Comparison of ENCODE assay signal across 8 cellular contexts in the genomic region with DNA sequence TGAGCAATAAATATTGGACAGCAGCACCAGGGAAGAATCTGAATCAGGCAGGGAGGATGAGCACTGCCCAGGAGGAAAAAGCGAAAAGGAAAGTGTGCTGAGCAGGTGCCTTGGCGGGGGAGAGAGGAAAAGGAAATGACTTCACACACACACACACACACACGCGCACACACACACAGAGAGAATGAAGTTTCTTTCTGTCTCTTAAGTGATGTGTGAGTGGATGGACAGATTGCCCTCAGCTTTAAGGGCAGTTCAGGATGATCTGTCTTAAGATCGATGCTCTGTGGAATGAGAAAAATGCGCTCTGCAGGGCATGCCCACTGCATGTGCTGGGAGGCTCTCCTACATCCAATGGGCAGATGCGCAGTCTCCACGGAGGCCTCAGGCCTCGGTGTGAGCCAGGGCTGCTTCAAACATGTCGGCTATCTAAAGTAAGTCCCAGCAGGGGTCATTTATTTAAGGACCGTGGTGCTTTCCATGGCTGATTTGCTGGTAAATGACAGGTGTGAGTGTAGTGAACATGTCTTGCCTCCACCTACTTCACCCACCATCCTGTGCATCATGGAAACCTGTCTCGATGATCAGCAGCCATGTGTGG. TPM values are rescaled to one million over a fixed set of nuclear protein-coding genes. Genes with fewer than 3 reads are reported as not detected.
DNase-seq lines count a peak whose midpoint lies in the region; ATAC-seq and TF ChIP-seq lines count a peak whose summit lies in the region.

No MANE protein-coding gene starts in this region.

- no peaks in the 10 kb centered on the region for H3K9me3 ChIP-seq in iPS-18a (ENCODE audit: control insufficient read depth, low read depth, low read length)

- H3K4me3 ChIP-seq in NB4 (ENCODE audit: low read depth, low read length): peak overlapping the region; percentile 86
- H3K4me3 ChIP-seq in brain microvascular endothelial cell (ENCODE audit: low read depth, low read length): peak overlapping the region; percentile 86
- H3K4me3 ChIP-seq in iPS-18a (ENCODE audit: low read length): peak overlapping the region; percentile 91

- H3K36me3 ChIP-seq in brain microvascular endothelial cell (replicated peaks) (no peaks in the 10 kb centered on the region), iPS-18a (ENCODE audit: control insufficient read depth, low read depth, low read length) (no peaks in the 10 kb centered on the region)

- DNase-seq in GM04503 (ENCODE audit: low read depth): peak; percentile 48
- DNase-seq in H4 (ENCODE audit: low spot score): peak; percentile 65
- DNase-seq in NB4 (ENCODE audit: low read depth): peak; percentile 64
- DNase-seq in T-helper 9 cell: peak; percentile 49
- peak; percentile 38 for DNase-seq in brain microvascular endothelial cell
- DNase-seq in sciatic nerve (ENCODE audit: low spot score): no peak

- in situ Hi-C loops in brain microvascular endothelial cell (cut with HindIII; ENCODE audit: low pct_ligation_motif_present, low sequenced_read_pairs): no loop called here

- peak overlapping the region; percentile 79 for H3K9ac ChIP-seq in iPS-18a (ENCODE audit: low read length)

- TF ChIP-seq POLR2A in NB4 (IDR thresholded peaks at IDR 0.05; ENCODE audit: extremely low read depth, insufficient read length): peak; percentile 30

- peak; percentile 66 for ATAC-seq in sciatic nerve
- no peak for ATAC-seq in HG03442 (IDR thresholded peaks at IDR 0.05; ENCODE audit: unreplicated experiment)

- intact Hi-C loops in sciatic nerve (cut with DNase I): no loop called here

- H3K27me3 ChIP-seq in brain microvascular endothelial cell (replicated peaks) (no peaks in the 10 kb centered on the region), iPS-18a (ENCODE audit: control insufficient read depth, insufficient read depth, low read length) (no peaks in the 10 kb centered on the region)

- peak overlapping the region; percentile 77 for H3K27ac ChIP-seq in brain microvascular endothelial cell
- H3K27ac ChIP-seq in iPS-18a (ENCODE audit: low read length): peak overlapping the region; percentile 42

- TF ChIP-seq CTCF in NB4 (IDR thresholded peaks at IDR 0.05; ENCODE audit: low read depth, low read length): no peak
- TF ChIP-seq CTCF in brain microvascular endothelial cell (IDR thresholded peaks at IDR 0.05; ENCODE audit: low read depth, low read length, missing control alignments): no peak

- peaks cover 11% of the 10 kb centered on the region for H3K4me1 ChIP-seq in iPS-18a (ENCODE audit: control insufficient read depth, low read depth, low read length)

RNA-seq across cellular contexts. Expression of a gene that starts 2.5 kb away (rescaled TPM):
- total RNA-seq in H4 (2014; rRNA removed; shearing (Covaris generic)): 10.1 and 15.5 TPM in 2 replicates
- 31.6 TPM for total RNA-seq in sciatic nerve
